Comparison of ENCODE assay signal across 9 cellular contexts in the genomic region with DNA sequence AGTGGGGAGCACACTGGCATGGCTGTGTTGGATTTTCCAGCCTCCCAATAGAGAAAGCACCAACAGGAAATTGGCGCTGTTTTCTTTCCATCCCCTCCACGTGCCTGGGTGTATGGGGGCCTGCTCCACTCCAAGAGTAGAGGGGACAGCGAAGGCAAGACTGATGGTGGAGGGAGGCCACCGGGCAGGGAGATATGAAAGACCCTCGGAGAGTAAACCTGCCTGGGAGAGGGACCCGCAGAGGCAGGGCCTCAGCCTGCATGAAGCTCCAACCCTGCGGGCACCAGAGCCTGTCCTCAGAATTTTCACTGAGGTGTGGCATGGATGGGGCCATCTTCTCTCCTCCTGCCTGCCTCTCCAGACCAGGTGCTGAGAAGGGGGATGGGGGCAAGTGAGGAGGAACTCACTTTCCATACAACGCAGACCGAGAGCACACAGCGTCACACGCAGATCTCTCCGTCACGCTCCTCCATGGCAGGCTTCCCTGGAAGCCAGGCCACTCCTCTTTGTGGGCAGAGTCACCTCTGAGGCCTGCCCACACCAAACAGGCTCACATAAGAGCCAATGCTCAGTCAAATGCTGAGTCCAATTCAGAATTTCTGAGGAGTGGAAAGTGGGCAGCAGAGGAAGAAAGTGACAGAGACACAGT. TPM values are rescaled to one million over a fixed set of nuclear protein-coding genes. Genes with fewer than 3 reads are reported as not detected.
A peak's percentile ranks its signal among the peaks of the same experiment; 100 is the strongest.
DNase-seq lines count a peak whose midpoint lies in the region; ATAC-seq and TF ChIP-seq lines count a peak whose summit lies in the region.
"Had no signal": no experiment of that assay in that cellular context is flagged by ENCODE, and none has a peak within 500 bp of the region (broad histone marks: within the 10 kb centered on the region; RNA-seq: fewer than 3 reads in every experiment).

No MANE protein-coding gene starts in this region.

- H3K79me2 ChIP-seq in HCT116 (ENCODE audit: insufficient read depth, low read length): peaks cover 100% of the 10 kb centered on the region

- DNase-seq in HCT116 (ENCODE audit: low read depth, low spot score): no peak
- peak; percentile 28 for DNase-seq in activated CD4-positive, alpha-beta T cell treated with anti-CD3 and anti-CD28 coated beads, Interleukin-2, amount 10 ng/mL, durations not matched to agents 7 days and 5 days
- peak; percentile 68 for DNase-seq in Right ventricle myocardium inferior (ENCODE audit: missing footprints)
- DNase-seq in stimulated activated CD4-positive, alpha-beta T cell treated with anti-CD3 and anti-CD28 coated beads, Interleukin-4, amount 100 ng/mL, for 1 hour: peak; percentile 47
- no peak for DNase-seq in NCI-H524 treated with DMSO at 0.1 percent for 48 hours (lab: John Stamatoyannopoulos, UW)
- no peak for DNase-seq in NCI-H1105 (lab: John Stamatoyannopoulos, UW)
- no peak for DNase-seq in activated gamma-delta T cell treated with Interleukin-2 at 50 U/mL for 16 hours
- no peak for DNase-seq in NOMO-1 (lab: John Stamatoyannopoulos, UW; ENCODE audit: unreplicated experiment in 2 of 2)
- DNase-seq: NCI-H524 had no signal

- H3K9me3 Mint-ChIP-seq in activated CD4-positive, alpha-beta T cell treated with anti-CD3 and anti-CD28 coated beads, Interleukin-2, amount 10 ng/mL, durations not matched to agents 7 days and 5 days: no peaks in the 10 kb centered on the region

- BruUV-seq in HCT116 (replicated peaks; lab: Mats Ljungman, UMichigan): no TSS peak

- ATAC-seq in HCT116 (peak; percentile 66), Right ventricle myocardium inferior (peak; percentile 84)

- no peak overlapping the region for H3K9ac ChIP-seq in HCT116 (ENCODE audit: low read length)

- H3K9me2 ChIP-seq in HCT116 (ENCODE audit: insufficient read depth): no peaks in the 10 kb centered on the region

- CTCF ChIA-PET in HCT116 (lab: Charles Lee): no interaction called here
- CTCF ChIA-PET in activated CD4-positive, alpha-beta T cell treated with anti-CD3 and anti-CD28 coated beads, Interleukin-2, amount 10 ng/mL, durations not matched to agents 7 days and 5 days (lab: Charles Lee): interaction anchor here (2.2 to 2.8 kb wide), 3 partner anchors 9 to 17 kb away, joined by 9 to 14 read pairs (median 12); no protein-coding TSS in a partner anchor

- H3K27me3 Mint-ChIP-seq in activated CD4-positive, alpha-beta T cell treated with anti-CD3 and anti-CD28 coated beads, Interleukin-2, amount 10 ng/mL, durations not matched to agents 7 days and 5 days: no peaks in the 10 kb centered on the region

- peaks cover 0 to 43% of the 10 kb centered on the region in 2 experiments; a peak in 2 of 4 replicates for H3K4me1 ChIP-seq in HCT116 (ENCODE audit: control insufficient read depth in 1 of 2, insufficient read depth in 2 of 2, low read length in 2 of 2)

- H3K4me3 Mint-ChIP-seq in activated CD4-positive, alpha-beta T cell treated with anti-CD3 and anti-CD28 coated beads, Interleukin-2, amount 10 ng/mL, durations not matched to agents 7 days and 5 days: peak overlapping the region; percentile 63

- H3K27ac ChIP-seq in HCT116 (ENCODE audit: low read depth, low read length): no peak overlapping the region

- no peak overlapping the region for H3K4me3 ChIP-seq in HCT116 (replicated peaks in 1 of 2; ENCODE audit: low read depth in 1 of 2, low read length in 2 of 2)

- TF ChIP-seq CTCF in HCT116 (IDR thresholded peaks at IDR 0.05 in 2 of 3, conservative IDR thresholded peaks at IDR 0.05 in 1 of 3; ENCODE audit: borderline replicate concordance in 1 of 3, insufficient read depth in 1 of 3, low read depth in 2 of 3, low read length in 2 of 3): no peak

- no peak for TF ChIP-seq POLR2A in HCT116 (IDR thresholded peaks at IDR 0.05; ENCODE audit: borderline replicate concordance, extremely low read depth, insufficient read depth, insufficient read length)

- H3K36me3 Mint-ChIP-seq in activated CD4-positive, alpha-beta T cell treated with anti-CD3 and anti-CD28 coated beads, Interleukin-2, amount 10 ng/mL, durations not matched to agents 7 days and 5 days (ENCODE audit: low read depth): peaks cover 21% of the 10 kb centered on the region

- RAD21 ChIA-PET in HCT116 (lab: Charles Lee; ENCODE audit: low non-redundant PET in 1 of 2, low total read pairs in 2 of 2, uncharacterized antibody in 2 of 2, unreplicated experiment in 2 of 2): no interaction called here

- no peaks in the 10 kb centered on the region for H3K27me3 ChIP-seq in HCT116 (ENCODE audit: insufficient read depth, low read length)

- peaks cover 28% of the 10 kb centered on the region for H4K20me1 ChIP-seq in HCT116 (ENCODE audit: insufficient read depth)

- peaks cover 72% of the 10 kb centered on the region for H3K4me1 Mint-ChIP-seq in activated CD4-positive, alpha-beta T cell treated with anti-CD3 and anti-CD28 coated beads, Interleukin-2, amount 10 ng/mL, durations not matched to agents 7 days and 5 days

- H3K36me3 ChIP-seq in HCT116 (ENCODE audit: control insufficient read depth in 1 of 2, insufficient read depth in 2 of 2, low read length in 2 of 2): peaks cover 0 to 12% of the 10 kb centered on the region in 2 experiments; a peak in 1 of 4 replicates

- POLR2A ChIA-PET in HCT116 (lab: Charles Lee): no interaction called here
- POLR2A ChIA-PET in activated CD4-positive, alpha-beta T cell treated with anti-CD3 and anti-CD28 coated beads, Interleukin-2, amount 10 ng/mL, durations not matched to agents 7 days and 5 days (lab: Charles Lee): no interaction called here

- peak overlapping the region; percentile 91 for H3K27ac Mint-ChIP-seq in activated CD4-positive, alpha-beta T cell treated with anti-CD3 and anti-CD28 coated beads, Interleukin-2, amount 10 ng/mL, durations not matched to agents 7 days and 5 days

- intact Hi-C loops in HCT116 (cut with micrococcal nuclease) (no loop called here), Right ventricle myocardium inferior (cut with DNase I) (loop anchor here (1.0 kb wide), 1 partner anchor 17 kb away; no protein-coding TSS in a partner anchor)

- no peak overlapping the region for H2AFZ ChIP-seq in HCT116 (ENCODE audit: low read depth, low read length, poor library complexity, severe bottlenecking)

- TF ChIP-seq RAD21 in HCT116 (IDR thresholded peaks at IDR 0.05; ENCODE audit: low read depth): no peak

- H3K9me3 ChIP-seq in HCT116 (ENCODE audit: control insufficient read depth in 1 of 2, insufficient read depth in 1 of 2, low read depth in 1 of 2, low read length in 2 of 2): no peaks in the 10 kb centered on the region

- H3K4me2 ChIP-seq in HCT116 (ENCODE audit: low read length): no peak overlapping the region

TF ChIP-seq in HCT116, 20 proteins besides CTCF, POLR2A, EP300 and RAD21:
- no peak for TF ChIP-seq ZNF274 (IDR thresholded peaks at IDR 0.05; ENCODE audit: low read depth, low read length)
- TF ChIP-seq, protein P1, sequence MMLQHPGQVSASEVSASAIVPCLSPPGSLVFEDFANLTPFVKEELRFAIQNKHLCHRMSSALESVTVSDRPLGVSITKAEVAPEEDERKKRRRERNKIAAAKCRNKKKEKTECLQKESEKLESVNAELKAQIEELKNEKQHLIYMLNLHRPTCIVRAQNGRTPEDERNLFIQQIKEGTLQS (IDR thresholded peaks at IDR 0.05): no peak
- no peak for TF ChIP-seq ELF1 (IDR thresholded peaks at IDR 0.05; ENCODE audit: borderline replicate concordance, low read depth)
- no peak for TF ChIP-seq ZFX (IDR thresholded peaks at IDR 0.05)
- TF ChIP-seq FOSL1 (IDR thresholded peaks at IDR 0.05; ENCODE audit: low read depth): no peak
- TF ChIP-seq, protein P2, sequence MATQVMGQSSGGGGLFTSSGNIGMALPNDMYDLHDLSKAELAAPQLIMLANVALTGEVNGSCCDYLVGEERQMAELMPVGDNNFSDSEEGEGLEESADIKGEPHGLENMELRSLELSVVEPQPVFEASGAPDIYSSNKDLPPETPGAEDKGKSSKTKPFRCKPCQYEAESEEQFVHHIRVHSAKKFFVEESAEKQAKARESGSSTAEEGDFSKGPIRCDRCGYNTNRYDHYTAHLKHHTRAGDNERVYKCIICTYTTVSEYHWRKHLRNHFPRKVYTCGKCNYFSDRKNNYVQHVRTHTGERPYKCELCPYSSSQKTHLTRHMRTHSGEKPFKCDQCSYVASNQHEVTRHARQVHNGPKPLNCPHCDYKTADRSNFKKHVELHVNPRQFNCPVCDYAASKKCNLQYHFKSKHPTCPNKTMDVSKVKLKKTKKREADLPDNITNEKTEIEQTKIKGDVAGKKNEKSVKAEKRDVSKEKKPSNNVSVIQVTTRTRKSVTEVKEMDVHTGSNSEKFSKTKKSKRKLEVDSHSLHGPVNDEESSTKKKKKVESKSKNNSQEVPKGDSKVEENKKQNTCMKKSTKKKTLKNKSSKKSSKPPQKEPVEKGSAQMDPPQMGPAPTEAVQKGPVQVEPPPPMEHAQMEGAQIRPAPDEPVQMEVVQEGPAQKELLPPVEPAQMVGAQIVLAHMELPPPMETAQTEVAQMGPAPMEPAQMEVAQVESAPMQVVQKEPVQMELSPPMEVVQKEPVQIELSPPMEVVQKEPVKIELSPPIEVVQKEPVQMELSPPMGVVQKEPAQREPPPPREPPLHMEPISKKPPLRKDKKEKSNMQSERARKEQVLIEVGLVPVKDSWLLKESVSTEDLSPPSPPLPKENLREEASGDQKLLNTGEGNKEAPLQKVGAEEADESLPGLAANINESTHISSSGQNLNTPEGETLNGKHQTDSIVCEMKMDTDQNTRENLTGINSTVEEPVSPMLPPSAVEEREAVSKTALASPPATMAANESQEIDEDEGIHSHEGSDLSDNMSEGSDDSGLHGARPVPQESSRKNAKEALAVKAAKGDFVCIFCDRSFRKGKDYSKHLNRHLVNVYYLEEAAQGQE (IDR thresholded peaks at IDR 0.05; ENCODE audit: low read depth): no peak
- TF ChIP-seq TCF7L2 (IDR thresholded peaks at IDR 0.05; ENCODE audit: borderline replicate concordance, extremely low read depth, insufficient read depth, insufficient read length): no peak
- no peak for TF ChIP-seq EZH2 (IDR thresholded peaks at IDR 0.05)
- TF ChIP-seq SRF (IDR thresholded peaks at IDR 0.05; ENCODE audit: low read depth): no peak
- no peak for TF ChIP-seq SIN3A (IDR thresholded peaks at IDR 0.05; ENCODE audit: low read depth)

RNA-seq across cellular contexts. Expression of gene ANXA11, which starts 18.8 kb away (rescaled TPM):
- total RNA-seq in HCT116 (2021; ENCODE audit: unreplicated experiment) (181 TPM), Right ventricle myocardium inferior (420 TPM)
- polyA plus RNA-seq in HCT116 (2012): 242 and 336 TPM in 2 replicates
- 100 to 1,000 TPM; 280 to 326 TPM for total RNA-seq in activated CD4-positive, alpha-beta T cell treated with anti-CD3 and anti-CD28 coated beads, Interleukin-2, amount 10 ng/mL, durations not matched to agents 7 days and 5 days

RNA-seq across cellular contexts. Expression of gene PLAC9, which starts 54.0 kb away (rescaled TPM):
- total RNA-seq in HCT116 (2021; ENCODE audit: unreplicated experiment) (not detected), Right ventricle myocardium inferior (45.2 TPM)
- 1.4 and 1.8 TPM in 2 replicates for polyA plus RNA-seq in HCT116 (2012)
- not detected for total RNA-seq in activated CD4-positive, alpha-beta T cell treated with anti-CD3 and anti-CD28 coated beads, Interleukin-2, amount 10 ng/mL, durations not matched to agents 7 days and 5 days

Comparison
In these comparisons a context has a peak if more than half of its experiments do, and no peak if none do; other contexts are left out.
1. DNase-seq: peak in activated CD4-positive, alpha-beta T cell treated with anti-CD3 and anti-CD28 coated beads, Interleukin-2, amount 10 ng/mL, durations not matched to agents 7 days and 5 days (single experiment), Right ventricle myocardium inferior (single experiment) and stimulated activated CD4-positive, alpha-beta T cell treated with anti-CD3 and anti-CD28 coated beads, Interleukin-4, amount 100 ng/mL, for 1 hour (single experiment); none in HCT116 (single experiment), NCI-H524 treated with DMSO at 0.1 percent for 48 hours (single experiment), NCI-H1105 (single experiment), activated gamma-delta T cell treated with Interleukin-2 at 50 U/mL for 16 hours (single experiment) and NOMO-1 (0 of 2).
2. RNA of gene PLAC9, which starts 54.0 kb away (total RNA-seq): 45.2 TPM in Right ventricle myocardium inferior (single experiment); not detected in HCT116 (single experiment) and not detected in activated CD4-positive, alpha-beta T cell treated with anti-CD3 and anti-CD28 coated beads, Interleukin-2, amount 10 ng/mL, durations not matched to agents 7 days and 5 days; every median in the first group is over 10 times any median in the second.